In genomic region chr18:74063023-74063422, GRCh38 we compare ENCODE assay signal across 12 cellular contexts.
DNase-seq lines count a peak whose midpoint lies in the region; ATAC-seq and TF ChIP-seq lines count a peak whose summit lies in the region.
"Had no signal": no experiment of that assay in that cellular context is flagged by ENCODE, and none has a peak within 500 bp of the region (broad histone marks: within the 10 kb centered on the region; RNA-seq: fewer than 3 reads in every experiment).

No MANE protein-coding gene starts in this region.

- peaks cover 13% of the 10 kb centered on the region for H3K36me3 Mint-ChIP-seq in activated T-helper 1 cell treated with anti-CD3 and anti-CD28 coated beads, Interleukin-12 subunit alpha, Interleukin-12 subunit beta, Interleukin-2, Interleukin-4 antibody, amounts not matched to agents 30 ng/mL and 10 ng/mL and 1 ng/mL, durations not matched to agents 14 hours and 24 hours and 36 hours (ENCODE audit: low read depth)
- no peaks in the 10 kb centered on the region for H3K36me3 Mint-ChIP-seq in Calu3 (ENCODE audit: insufficient read depth, unreplicated experiment)

- no TSS peak for BruUV-seq in Calu3 (replicated peaks; lab: Mats Ljungman, UMichigan)

- H3K27me3 Mint-ChIP-seq in activated T-helper 1 cell treated with anti-CD3 and anti-CD28 coated beads, Interleukin-12 subunit alpha, Interleukin-12 subunit beta, Interleukin-2, Interleukin-4 antibody, amounts not matched to agents 30 ng/mL and 10 ng/mL and 1 ng/mL, durations not matched to agents 14 hours and 24 hours and 36 hours (ENCODE audit: insufficient read depth), result no peaks in the 10 kb centered on the region
- peaks cover 78% of the 10 kb centered on the region for H3K27me3 Mint-ChIP-seq in Calu3 (ENCODE audit: unreplicated experiment)

- intact Hi-C loops in activated T-helper 1 cell treated with anti-CD3 and anti-CD28 coated beads, Interleukin-12 subunit alpha, Interleukin-12 subunit beta, Interleukin-2, Interleukin-4 antibody, amounts not matched to agents 30 ng/mL and 10 ng/mL and 1 ng/mL, durations not matched to agents 14 hours and 24 hours and 36 hours (cut with micrococcal nuclease), result loop anchor here (1.0 to 10.0 kb wide), 5 partner anchors 20 to 1152 kb away; partner anchors contain the start of gene TSHZ1
- intact Hi-C loops in Calu3 (cut with micrococcal nuclease; ENCODE audit: unreplicated experiment), result no loop called here

- peak; percentile 49 for ATAC-seq in GM19463 (IDR thresholded peaks at IDR 0.05; ENCODE audit: unreplicated experiment)
- peak; percentile 54 for ATAC-seq in HG03460 (IDR thresholded peaks at IDR 0.05; ENCODE audit: unreplicated experiment)
- no peak for ATAC-seq in GM18873 (IDR thresholded peaks at IDR 0.05; ENCODE audit: low FRiP score, unreplicated experiment)

- DNase-seq in DMS53 treated with DMSO at 0.1 percent for 48 hours (lab: John Stamatoyannopoulos, UW; ENCODE audit: unreplicated experiment), result peak; percentile 59
- no peak for DNase-seq in activated T-helper 1 cell treated with anti-CD3 and anti-CD28 coated beads, Interleukin-12 subunit alpha, Interleukin-12 subunit beta, Interleukin-2, Interleukin-4 antibody, amounts not matched to agents 30 ng/mL and 10 ng/mL and 1 ng/mL, durations not matched to agents 14 hours and 24 hours and 36 hours (ENCODE audit: low spot score)
- no peak for DNase-seq in COR-L47 (lab: John Stamatoyannopoulos, UW)
- DNase-seq in SW480 (ENCODE audit: low spot score), result no peak
- no peak for DNase-seq in Calu3
- DNase-seq: endodermal cell, NCI-H2171 treated with DMSO at 0.1 percent for 48 hours, trophoblast cell had no signal

- peaks cover 50% of the 10 kb centered on the region for H3K4me1 Mint-ChIP-seq in activated T-helper 1 cell treated with anti-CD3 and anti-CD28 coated beads, Interleukin-12 subunit alpha, Interleukin-12 subunit beta, Interleukin-2, Interleukin-4 antibody, amounts not matched to agents 30 ng/mL and 10 ng/mL and 1 ng/mL, durations not matched to agents 14 hours and 24 hours and 36 hours (ENCODE audit: low read depth)
- H3K4me1 Mint-ChIP-seq in Calu3 (ENCODE audit: low read depth, unreplicated experiment), result no peaks in the 10 kb centered on the region
- H3K4me1 Mint-ChIP-seq: endodermal cell had no signal

- TF ChIP-seq CTCF in Calu3 (IDR thresholded peaks at IDR 0.05; ENCODE audit: unreplicated experiment), result no peak

- H3K9me3 Mint-ChIP-seq in activated T-helper 1 cell treated with anti-CD3 and anti-CD28 coated beads, Interleukin-12 subunit alpha, Interleukin-12 subunit beta, Interleukin-2, Interleukin-4 antibody, amounts not matched to agents 30 ng/mL and 10 ng/mL and 1 ng/mL, durations not matched to agents 14 hours and 24 hours and 36 hours, result peaks cover 1% of the 10 kb centered on the region
- no peaks in the 10 kb centered on the region for H3K9me3 Mint-ChIP-seq in Calu3 (ENCODE audit: low read depth, unreplicated experiment)
- H3K9me3 Mint-ChIP-seq: endodermal cell had no signal

- H3K27ac Mint-ChIP-seq in activated T-helper 1 cell treated with anti-CD3 and anti-CD28 coated beads, Interleukin-12 subunit alpha, Interleukin-12 subunit beta, Interleukin-2, Interleukin-4 antibody, amounts not matched to agents 30 ng/mL and 10 ng/mL and 1 ng/mL, durations not matched to agents 14 hours and 24 hours and 36 hours, result peak overlapping the region; percentile 77
- H3K27ac Mint-ChIP-seq in Calu3 (ENCODE audit: unreplicated experiment), result no peak overlapping the region
- H3K27ac Mint-ChIP-seq: endodermal cell, nephron had no signal

- CTCF ChIA-PET in Calu3 (lab: Charles Lee), result no interaction called here

- H3K4me3 Mint-ChIP-seq in activated T-helper 1 cell treated with anti-CD3 and anti-CD28 coated beads, Interleukin-12 subunit alpha, Interleukin-12 subunit beta, Interleukin-2, Interleukin-4 antibody, amounts not matched to agents 30 ng/mL and 10 ng/mL and 1 ng/mL, durations not matched to agents 14 hours and 24 hours and 36 hours, result peak overlapping the region; percentile 19
- no peak overlapping the region for H3K4me3 Mint-ChIP-seq in Calu3 (ENCODE audit: low read depth, unreplicated experiment)
- H3K4me3 Mint-ChIP-seq: endodermal cell, nephron had no signal
